1 cellular context compared by ENCODE assay signal in genomic region chr17:45131616-45132301, GRCh38.
TF ChIP-seq lines count a peak whose summit lies in the region.

No MANE protein-coding gene starts in this region.

TF ChIP-seq in GM12878, 131 proteins besides CTCF, POLR2A, EP300 and RAD21:
- TF ChIP-seq ZNF622 (IDR thresholded peaks at IDR 0.05): no peak
- TF ChIP-seq ZBTB33 (IDR thresholded peaks at IDR 0.05): peak; percentile 73; the same call in 1 of the 2 replicates
- peak; percentile 69 for TF ChIP-seq GATAD2B (conservative IDR thresholded peaks at IDR 0.05; ENCODE audit: low read depth)
- TF ChIP-seq RELB (IDR thresholded peaks at IDR 0.05; ENCODE audit: low read depth): no peak
- peak; percentile 16; the same call in 1 of the 2 replicates for TF ChIP-seq SMC3 (IDR thresholded peaks at IDR 0.05; ENCODE audit: borderline replicate concordance, low read length)
- no peak for TF ChIP-seq ZBTB4 (CRISPR knock-in tag; IDR thresholded peaks at IDR 0.05)
- TF ChIP-seq NR2F1 (conservative IDR thresholded peaks at IDR 0.05): peak; percentile 73
TF ChIP-seq in GM12878: peak in this region for 4.
